Comparison of ENCODE assay signal across 15 cellular contexts in genomic region chr5:173794901-173795416, GRCh38.
"Had no signal": no experiment of that assay in that cellular context is flagged by ENCODE, and none has a peak within 500 bp of the region (broad histone marks: within the 10 kb centered on the region; RNA-seq: fewer than 3 reads in every experiment).

No MANE protein-coding gene starts in this region.

- H3K9me3 ChIP-seq: esophagus muscularis mucosa, left ventricle myocardium inferior, right lobe of liver had no signal

- H3K4me1 ChIP-seq: esophagus muscularis mucosa had no signal

- H3K36me3 ChIP-seq: esophagus muscularis mucosa, left ventricle myocardium inferior, right lobe of liver had no signal

- H3K4me3 ChIP-seq: esophagus muscularis mucosa, left ventricle myocardium inferior, right lobe of liver, smooth muscle cell had no signal

- H3K4me2 ChIP-seq: smooth muscle cell had no signal

- H3K27ac ChIP-seq: esophagus muscularis mucosa, left ventricle myocardium inferior, right lobe of liver had no signal

- DNase-seq: activated CD4-positive, alpha-beta T cell treated with anti-CD3 and anti-CD28 coated beads for 1 hour; activated CD4-positive, alpha-beta T cell treated with anti-CD3 and anti-CD28 coated beads, Interleukin-2, amount 50 U/mL, for 4 hours; activated naive CD4-positive, alpha-beta T cell treated with anti-CD3 and anti-CD28 coated beads, Interleukin-2, amount 50 U/mL, for 16 hours; activated T-cell treated with anti-CD3 and anti-CD28 coated beads for 4 hours; hypothalamus; left ventricle myocardium inferior; stimulated activated CD4-positive, alpha-beta T cell treated with anti-CD3 and anti-CD28 coated beads, Interleukin-4, amount 100 ng/mL, for 4 hours; stimulated activated CD8-positive, alpha-beta memory T cell treated with anti-CD3 and anti-CD28 coated beads, Interleukin-4, amount 100 ng/mL, for 48 hours; stimulated activated naive CD8-positive, alpha-beta T cell treated with anti-CD3 and anti-CD28 coated beads, Interleukin-15, Interleukin-2, amounts not matched to agents 100 U/mL and 50 U/mL, for 24 hours; T-cell; T1000 had no signal

- ATAC-seq: activated T-helper 17 cell treated with anti-CD3 and anti-CD28 coated beads, Interleukin-2, amount 50 U/mL, for 72 hours; right lobe of liver; stimulated activated naive CD8-positive, alpha-beta T cell treated with anti-CD3 and anti-CD28 coated beads, Interleukin-15, Interleukin-2, amounts not matched to agents 100 U/mL and 50 U/mL, for 24 hours; T-cell had no signal

- H3K27me3 ChIP-seq: esophagus muscularis mucosa, right lobe of liver had no signal
